Comparison of ENCODE assay signal across 8 cellular contexts in genomic region chr19:17794731-17795494, GRCh38. TPM values are rescaled to one million over a fixed set of nuclear protein-coding genes. Genes with fewer than 3 reads are reported as not detected.
DNase-seq lines count a peak whose midpoint lies in the region; ATAC-seq, FAIRE-seq and TF ChIP-seq lines count a peak whose summit lies in the region.

Gene B3GNT3 (plus strand): TSS chr19:17795138. CDS start chr19:17807808, 12,670 bp downstream.

- H3K27me3 Mint-ChIP-seq in CD4-positive, alpha-beta T cell: no peaks in the 10 kb centered on the region

- peaks cover 71% of the 10 kb centered on the region for H3K4me1 Mint-ChIP-seq in CD4-positive, alpha-beta T cell (ENCODE audit: low read depth)

- H3K27me3 ChIP-seq in CD4-positive, alpha-beta T cell (ENCODE audit: control insufficient read depth, insufficient read depth, low read length): no peaks in the 10 kb centered on the region

- peak; percentile 30 for ATAC-seq in CD4-positive, alpha-beta T cell (ENCODE audit: poor library complexity)
- ATAC-seq in left colon: peak; percentile 52
- ATAC-seq in activated CD4-positive, CD25-positive, alpha-beta regulatory T cell treated with anti-CD3 and anti-CD28 coated beads, Interleukin-2, amount 50 U/mL, for 24 hours: no peak
- ATAC-seq in HG02870 (IDR thresholded peaks at IDR 0.05; ENCODE audit: unreplicated experiment): no peak
- ATAC-seq in GM18502 (IDR thresholded peaks at IDR 0.05; ENCODE audit: poor library complexity, unreplicated experiment): no peak
- no peak for ATAC-seq in HG03159 (IDR thresholded peaks at IDR 0.05; ENCODE audit: unreplicated experiment)

- H3K27ac ChIP-seq in CD4-positive, alpha-beta T cell (ENCODE audit: low read depth, low read length): no peak within 1 kb of the TSS

- peaks cover 5% of the 10 kb centered on the region for H3K36me3 Mint-ChIP-seq in CD4-positive, alpha-beta T cell (ENCODE audit: low read depth)

- intact Hi-C loops in CD4-positive, alpha-beta T cell (cut with DNase I, micrococcal nuclease): no loop called here
- intact Hi-C loops in left colon (cut with DNase I, micrococcal nuclease): no loop called here

- no peak for TF ChIP-seq CTCF in CD4-positive, alpha-beta T cell (IDR thresholded peaks at IDR 0.05)

- no peak for FAIRE-seq in HTR-8/SVneo (lab: Jason Lieb, UNC)

- no peaks in the 10 kb centered on the region for H3K9me3 ChIP-seq in CD4-positive, alpha-beta T cell (ENCODE audit: control insufficient read depth, low read length)

- POLR2A ChIA-PET in CD4-positive, alpha-beta T cell (lab: Charles Lee): interaction anchor here (0.6 to 1.9 kb wide), 6 partner anchors 8 to 55 kb away, joined by 3 to 5 read pairs (median 3); no protein-coding TSS in a partner anchor

- CTCF ChIA-PET in CD4-positive, alpha-beta T cell (lab: Charles Lee): interaction anchor here (1.5 kb wide), 1 partner anchor 61 kb away, joined by 8 read pairs; no protein-coding TSS in a partner anchor

- H3K9me3 Mint-ChIP-seq in CD4-positive, alpha-beta T cell: no peaks in the 10 kb centered on the region

- peak in 4 of 10 experiments; percentile 17 to 31 (median 20) for DNase-seq in CD4-positive, alpha-beta T cell
- DNase-seq in HTR-8/SVneo (ENCODE audit: insufficient read length, low spot score): peak; percentile 32
- DNase-seq in activated T-helper 1 cell treated with Interleukin-2 at 50 U/mL for 16 hours (ENCODE audit: low read depth): peak; percentile 11
- peak; percentile 94 to 97 for DNase-seq in left colon

- peak within 1 kb of the TSS; percentile 82 for H3K4me3 Mint-ChIP-seq in CD4-positive, alpha-beta T cell

- H3K27ac Mint-ChIP-seq in CD4-positive, alpha-beta T cell: peak within 1 kb of the TSS; percentile 72

RNA-seq across cellular contexts. Expression of gene B3GNT3, which starts in this region (rescaled TPM):
- total RNA-seq in CD4-positive, alpha-beta T cell: under 1 TPM; 0.39 to 0.52 TPM
- total RNA-seq in left colon: 100 to 1,000 TPM; 152 to 240 TPM

Comparison
In these comparisons a context has a peak if more than half of its experiments do, and no peak if none do; other contexts are left out.
1. RNA of gene B3GNT3 (total RNA-seq): 152 to 240 TPM in left colon; 0.39 to 0.52 TPM in CD4-positive, alpha-beta T cell; every median in the first group is over 100 times any median in the second.
2. Peak in ATAC-seq in CD4-positive, alpha-beta T cell; RNA of the gene not detected or under 1 TPM.